Comparison of ENCODE assay signal across 10 cellular contexts in the genomic region with DNA sequence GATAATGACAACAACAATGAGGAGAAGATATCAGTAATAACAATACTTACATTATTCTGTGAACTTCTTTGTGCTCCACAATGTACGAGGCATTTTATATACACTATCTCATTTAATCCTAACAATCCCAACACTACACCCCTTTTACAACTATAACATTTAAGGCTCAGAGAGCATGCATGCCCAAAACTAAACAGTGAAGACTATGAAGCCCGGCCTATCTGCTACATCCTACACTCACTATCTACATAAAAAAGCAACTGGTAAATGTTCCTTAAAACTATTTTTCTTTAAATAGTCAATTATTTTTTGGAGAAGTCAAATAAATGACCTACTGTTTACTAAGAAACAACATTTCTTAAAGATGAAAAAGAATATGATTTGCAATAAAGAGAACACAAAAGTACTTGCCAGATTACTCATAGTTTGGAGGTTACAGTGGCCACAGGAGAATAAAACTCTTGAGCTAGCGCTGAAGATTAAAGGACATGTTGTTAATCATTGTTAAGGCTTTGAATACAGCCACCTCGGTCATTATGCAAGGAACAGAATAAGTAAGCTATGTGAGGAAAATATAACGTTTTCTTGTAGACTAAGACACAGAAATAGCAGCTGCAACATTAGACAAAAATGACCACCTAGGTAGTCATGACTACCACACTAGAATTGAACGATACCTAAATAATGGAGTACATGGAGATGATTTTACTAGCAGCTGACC.
DNase-seq lines count a peak whose midpoint lies in the region; ATAC-seq, FAIRE-seq and TF ChIP-seq lines count a peak whose summit lies in the region.
"Had no signal": no experiment of that assay in that cellular context is flagged by ENCODE, and none has a peak within 500 bp of the region (broad histone marks: within the 10 kb centered on the region; RNA-seq: fewer than 3 reads in every experiment).

No MANE protein-coding gene starts in this region.

- TF ChIP-seq CTCF in GM10248 (IDR thresholded peaks at IDR 0.05; ENCODE audit: control extremely low read depth, extremely low read depth, low read depth, missing control alignments) (no peak), HEK293 (tag by site-specific recombination; IDR thresholded peaks at IDR 0.05) (no peak)

- H3K27ac ChIP-seq in HEK293 (ENCODE audit: extremely low read depth, low read depth, low read length) = no peak overlapping the region

- no peaks in the 10 kb centered on the region for H3K9me3 ChIP-seq in HEK293 (ENCODE audit: control insufficient read depth, insufficient read depth, low read depth, low read length)

- no peak for ATAC-seq in HG03095 (IDR thresholded peaks at IDR 0.05; ENCODE audit: unreplicated experiment)

- POLR2A ChIA-PET in GM10248 (lab: Yijun Ruan, JAX) (no interaction called here), HEK293 (lab: Yijun Ruan, JAX) (no interaction called here)

- no peaks in the 10 kb centered on the region for H3K36me3 ChIP-seq in HEK293 (ENCODE audit: control insufficient read depth in 2 of 2, insufficient read depth in 1 of 2, low read length in 2 of 2)

- H3K4me3 ChIP-seq in HEK293 (ENCODE audit: low read depth, low read length) = no peak overlapping the region

- peaks cover 4% of the 10 kb centered on the region; the same call in 1 of the 2 replicates for H3K4me1 ChIP-seq in HEK293 (ENCODE audit: control insufficient read depth, insufficient read depth, low read length)

- DNase-seq in GM10248 (ENCODE audit: extremely low spot score) = peak; percentile 19
- DNase-seq in RCC 7860 (ENCODE audit: low spot score) = peak; percentile 81
- DNase-seq in left kidney (ENCODE audit: low read depth, low spot score) = peak; percentile 53
- no peak for DNase-seq in DMS79 (lab: John Stamatoyannopoulos, UW)
- no peak for DNase-seq in SIG-M5 (lab: John Stamatoyannopoulos, UW)
- DNase-seq in DMS153 treated with DMSO at 0.1 percent for 48 hours (lab: John Stamatoyannopoulos, UW; ENCODE audit: unreplicated experiment) = no peak
- DNase-seq: CD4-positive, alpha-beta memory T cell; posterior cingulate gyrus had no signal

- CTCF ChIA-PET in GM10248 (lab: Yijun Ruan, JAX) = interaction anchor here (1.1 to 1.5 kb wide), 4 partner anchors 10 to 41 kb away, joined by 3 to 5 read pairs (median 4); no protein-coding TSS in a partner anchor
- CTCF ChIA-PET in HEK293 (lab: Yijun Ruan, JAX) = no interaction called here

- FAIRE-seq in RCC 7860 (lab: Jason Lieb, UNC) = peak; percentile 99

TF ChIP-seq in HEK293, 187 proteins besides CTCF, POLR2A, EP300 and RAD21:
- TF ChIP-seq ZNF664 (tag by site-specific recombination; IDR thresholded peaks at IDR 0.05) = peak; percentile 77
- TF ChIP-seq, protein P1, sequence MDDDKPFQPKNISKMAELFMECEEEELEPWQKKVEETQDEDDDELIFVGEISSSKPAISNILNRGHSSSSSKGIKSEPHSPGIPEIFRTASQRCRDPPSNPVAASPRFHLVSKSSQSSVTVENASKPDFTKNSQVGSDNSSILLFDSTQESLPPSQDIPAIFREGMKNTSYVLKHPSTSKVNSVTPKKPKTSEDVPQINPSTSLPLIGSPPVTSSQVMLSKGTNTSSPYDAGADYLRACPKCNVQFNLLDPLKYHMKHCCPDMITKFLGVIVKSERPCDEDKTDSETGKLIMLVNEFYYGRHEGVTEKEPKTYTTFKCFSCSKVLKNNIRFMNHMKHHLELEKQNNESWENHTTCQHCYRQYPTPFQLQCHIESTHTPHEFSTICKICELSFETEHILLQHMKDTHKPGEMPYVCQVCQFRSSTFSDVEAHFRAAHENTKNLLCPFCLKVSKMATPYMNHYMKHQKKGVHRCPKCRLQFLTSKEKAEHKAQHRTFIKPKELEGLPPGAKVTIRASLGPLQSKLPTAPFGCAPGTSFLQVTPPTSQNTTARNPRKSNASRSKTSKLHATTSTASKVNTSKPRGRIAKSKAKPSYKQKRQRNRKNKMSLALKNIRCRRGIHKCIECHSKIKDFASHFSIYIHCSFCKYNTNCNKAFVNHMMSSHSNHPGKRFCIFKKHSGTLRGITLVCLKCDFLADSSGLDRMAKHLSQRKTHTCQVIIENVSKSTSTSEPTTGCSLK (tag by site-specific recombination; IDR thresholded peaks at IDR 0.05) = no peak

Comparison
In these comparisons a context has a peak if more than half of its experiments do, and no peak if none do; other contexts are left out.
1. DNase-seq: peak in GM10248 (single experiment), RCC 7860 (single experiment) and left kidney (single experiment); none in DMS79 (single experiment), SIG-M5 (single experiment) and DMS153 treated with DMSO at 0.1 percent for 48 hours (single experiment).